In genomic region chr10:89642193-89642592, GRCh38 we compare ENCODE assay signal across 1 cellular context.
TF ChIP-seq lines count a peak whose summit lies in the region.

No MANE protein-coding gene starts in this region.

TF ChIP-seq in GM12878, 131 proteins besides CTCF, POLR2A, EP300 and RAD21:
- TF ChIP-seq ZBTB4 (CRISPR knock-in tag; IDR thresholded peaks at IDR 0.05) (no peak), MTA2 (IDR thresholded peaks at IDR 0.05; ENCODE audit: low read depth) (no peak), RFX5 (IDR thresholded peaks at IDR 0.05; ENCODE audit: low read depth, low read length) (no peak)
